In the genomic region with DNA sequence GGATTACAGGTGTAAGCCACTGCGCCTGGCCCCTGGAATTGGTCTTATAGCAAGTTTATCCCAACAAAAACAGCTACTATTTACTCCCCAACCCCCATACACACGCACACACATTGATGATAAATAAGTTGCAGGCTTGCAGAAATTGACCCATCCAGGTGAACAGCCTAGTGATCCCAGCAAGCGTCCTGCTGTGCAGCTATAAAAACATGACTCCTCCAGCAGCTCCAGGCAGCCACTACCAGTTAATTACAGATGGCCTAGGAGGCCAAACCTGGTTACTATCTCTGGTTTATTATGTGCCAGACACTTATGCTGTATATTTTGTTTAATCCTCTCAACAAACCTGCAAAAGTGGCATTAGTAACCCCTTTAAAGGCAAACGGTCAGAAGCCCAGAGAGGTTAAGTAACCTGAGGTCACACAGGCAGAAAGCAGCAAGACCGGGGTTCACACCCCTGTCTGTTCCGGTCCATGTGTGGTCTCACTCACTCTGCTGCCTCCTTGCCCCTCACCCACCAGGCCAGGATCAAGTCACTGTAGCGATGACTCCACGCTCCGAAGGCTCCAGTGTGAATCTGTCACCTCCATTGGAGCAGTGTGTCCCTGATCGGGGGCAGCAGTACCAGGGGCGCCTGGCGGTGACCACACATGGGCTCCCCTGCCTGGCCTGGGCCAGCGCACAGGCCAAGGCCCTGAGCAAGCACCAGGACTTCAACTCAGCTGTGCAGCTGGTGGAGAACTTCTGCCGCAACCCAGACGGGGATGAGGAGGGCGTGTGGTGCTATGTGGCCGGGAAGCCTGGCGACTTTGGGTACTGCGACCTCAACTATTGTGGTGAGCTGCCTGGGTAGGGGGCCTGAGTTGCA, we compare ENCODE assay signal across 1 cellular context.
TF ChIP-seq lines count a peak whose summit lies in the region.

No MANE protein-coding gene starts in this region.

TF ChIP-seq in HepG2, 621 proteins besides CTCF, POLR2A, EP300 and RAD21 (continued from another document and continues in another):
- TF ChIP-seq, protein P1, sequence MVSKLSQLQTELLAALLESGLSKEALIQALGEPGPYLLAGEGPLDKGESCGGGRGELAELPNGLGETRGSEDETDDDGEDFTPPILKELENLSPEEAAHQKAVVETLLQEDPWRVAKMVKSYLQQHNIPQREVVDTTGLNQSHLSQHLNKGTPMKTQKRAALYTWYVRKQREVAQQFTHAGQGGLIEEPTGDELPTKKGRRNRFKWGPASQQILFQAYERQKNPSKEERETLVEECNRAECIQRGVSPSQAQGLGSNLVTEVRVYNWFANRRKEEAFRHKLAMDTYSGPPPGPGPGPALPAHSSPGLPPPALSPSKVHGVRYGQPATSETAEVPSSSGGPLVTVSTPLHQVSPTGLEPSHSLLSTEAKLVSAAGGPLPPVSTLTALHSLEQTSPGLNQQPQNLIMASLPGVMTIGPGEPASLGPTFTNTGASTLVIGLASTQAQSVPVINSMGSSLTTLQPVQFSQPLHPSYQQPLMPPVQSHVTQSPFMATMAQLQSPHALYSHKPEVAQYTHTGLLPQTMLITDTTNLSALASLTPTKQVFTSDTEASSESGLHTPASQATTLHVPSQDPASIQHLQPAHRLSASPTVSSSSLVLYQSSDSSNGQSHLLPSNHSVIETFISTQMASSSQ (IDR thresholded peaks at IDR 0.05; ENCODE audit: low read depth) = no peak
- TF ChIP-seq, protein P1 (CRISPR knock-in tag; IDR thresholded peaks at IDR 0.05; ENCODE audit: borderline replicate concordance) = no peak
- TF ChIP-seq, protein P2, sequence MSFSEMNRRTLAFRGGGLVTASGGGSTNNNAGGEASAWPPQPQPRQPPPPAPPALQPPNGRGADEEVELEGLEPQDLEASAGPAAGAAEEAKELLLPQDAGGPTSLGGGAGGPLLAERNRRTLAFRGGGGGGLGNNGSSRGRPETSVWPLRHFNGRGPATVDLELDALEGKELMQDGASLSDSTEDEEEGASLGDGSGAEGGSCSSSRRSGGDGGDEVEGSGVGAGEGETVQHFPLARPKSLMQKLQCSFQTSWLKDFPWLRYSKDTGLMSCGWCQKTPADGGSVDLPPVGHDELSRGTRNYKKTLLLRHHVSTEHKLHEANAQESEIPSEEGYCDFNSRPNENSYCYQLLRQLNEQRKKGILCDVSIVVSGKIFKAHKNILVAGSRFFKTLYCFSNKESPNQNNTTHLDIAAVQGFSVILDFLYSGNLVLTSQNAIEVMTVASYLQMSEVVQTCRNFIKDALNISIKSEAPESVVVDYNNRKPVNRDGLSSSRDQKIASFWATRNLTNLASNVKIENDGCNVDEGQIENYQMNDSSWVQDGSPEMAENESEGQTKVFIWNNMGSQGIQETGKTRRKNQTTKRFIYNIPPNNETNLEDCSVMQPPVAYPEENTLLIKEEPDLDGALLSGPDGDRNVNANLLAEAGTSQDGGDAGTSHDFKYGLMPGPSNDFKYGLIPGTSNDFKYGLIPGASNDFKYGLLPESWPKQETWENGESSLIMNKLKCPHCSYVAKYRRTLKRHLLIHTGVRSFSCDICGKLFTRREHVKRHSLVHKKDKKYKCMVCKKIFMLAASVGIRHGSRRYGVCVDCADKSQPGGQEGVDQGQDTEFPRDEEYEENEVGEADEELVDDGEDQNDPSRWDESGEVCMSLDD (CRISPR knock-in tag; IDR thresholded peaks at IDR 0.05; ENCODE audit: borderline replicate concordance) = no peak
- TF ChIP-seq, protein P3, sequence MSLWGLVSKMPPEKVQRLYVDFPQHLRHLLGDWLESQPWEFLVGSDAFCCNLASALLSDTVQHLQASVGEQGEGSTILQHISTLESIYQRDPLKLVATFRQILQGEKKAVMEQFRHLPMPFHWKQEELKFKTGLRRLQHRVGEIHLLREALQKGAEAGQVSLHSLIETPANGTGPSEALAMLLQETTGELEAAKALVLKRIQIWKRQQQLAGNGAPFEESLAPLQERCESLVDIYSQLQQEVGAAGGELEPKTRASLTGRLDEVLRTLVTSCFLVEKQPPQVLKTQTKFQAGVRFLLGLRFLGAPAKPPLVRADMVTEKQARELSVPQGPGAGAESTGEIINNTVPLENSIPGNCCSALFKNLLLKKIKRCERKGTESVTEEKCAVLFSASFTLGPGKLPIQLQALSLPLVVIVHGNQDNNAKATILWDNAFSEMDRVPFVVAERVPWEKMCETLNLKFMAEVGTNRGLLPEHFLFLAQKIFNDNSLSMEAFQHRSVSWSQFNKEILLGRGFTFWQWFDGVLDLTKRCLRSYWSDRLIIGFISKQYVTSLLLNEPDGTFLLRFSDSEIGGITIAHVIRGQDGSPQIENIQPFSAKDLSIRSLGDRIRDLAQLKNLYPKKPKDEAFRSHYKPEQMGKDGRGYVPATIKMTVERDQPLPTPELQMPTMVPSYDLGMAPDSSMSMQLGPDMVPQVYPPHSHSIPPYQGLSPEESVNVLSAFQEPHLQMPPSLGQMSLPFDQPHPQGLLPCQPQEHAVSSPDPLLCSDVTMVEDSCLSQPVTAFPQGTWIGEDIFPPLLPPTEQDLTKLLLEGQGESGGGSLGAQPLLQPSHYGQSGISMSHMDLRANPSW (CRISPR knock-in tag; IDR thresholded peaks at IDR 0.05; ENCODE audit: borderline replicate concordance) = no peak
- TF ChIP-seq MTA1 (CRISPR knock-in tag; IDR thresholded peaks at IDR 0.05; ENCODE audit: borderline replicate concordance) (no peak), RBM22 (optimal IDR thresholded peaks at IDR 0.05; ENCODE audit: low read length) (peak; percentile 56), CBFB (CRISPR knock-in tag; IDR thresholded peaks at IDR 0.05) (no peak), HOXA3 (CRISPR knock-in tag; IDR thresholded peaks at IDR 0.05) (no peak), SALL1 (CRISPR knock-in tag; IDR thresholded peaks at IDR 0.05) (peak; percentile 30; the same call in 1 of the 2 replicates), ZNF615 (CRISPR knock-in tag; IDR thresholded peaks at IDR 0.05; ENCODE audit: borderline replicate concordance) (no peak), NONO (IDR thresholded peaks at IDR 0.05) (no peak), NONO (CRISPR knock-in tag; conservative IDR thresholded peaks at IDR 0.05) (peak; percentile 50; the same call in 1 of the 2 replicates), ZSCAN21 (CRISPR knock-in tag; IDR thresholded peaks at IDR 0.05; ENCODE audit: borderline replicate concordance) (no peak), ZBTB1 (CRISPR knock-in tag; IDR thresholded peaks at IDR 0.05; ENCODE audit: borderline replicate concordance) (no peak), HHEX (CRISPR knock-in tag; IDR thresholded peaks at IDR 0.05) (no peak), XBP1 (CRISPR knock-in tag; IDR thresholded peaks at IDR 0.05) (no peak), ZNF652 (CRISPR knock-in tag; IDR thresholded peaks at IDR 0.05; ENCODE audit: borderline replicate concordance, low read depth) (no peak), SP5 (CRISPR knock-in tag; IDR thresholded peaks at IDR 0.05; ENCODE audit: borderline replicate concordance, low read depth) (no peak), GATA4 (IDR thresholded peaks at IDR 0.05; ENCODE audit: borderline replicate concordance, low read depth) (no peak), ZNF180 (CRISPR knock-in tag; IDR thresholded peaks at IDR 0.05; ENCODE audit: borderline replicate concordance, low read depth) (no peak)
- TF ChIP-seq, protein P4, sequence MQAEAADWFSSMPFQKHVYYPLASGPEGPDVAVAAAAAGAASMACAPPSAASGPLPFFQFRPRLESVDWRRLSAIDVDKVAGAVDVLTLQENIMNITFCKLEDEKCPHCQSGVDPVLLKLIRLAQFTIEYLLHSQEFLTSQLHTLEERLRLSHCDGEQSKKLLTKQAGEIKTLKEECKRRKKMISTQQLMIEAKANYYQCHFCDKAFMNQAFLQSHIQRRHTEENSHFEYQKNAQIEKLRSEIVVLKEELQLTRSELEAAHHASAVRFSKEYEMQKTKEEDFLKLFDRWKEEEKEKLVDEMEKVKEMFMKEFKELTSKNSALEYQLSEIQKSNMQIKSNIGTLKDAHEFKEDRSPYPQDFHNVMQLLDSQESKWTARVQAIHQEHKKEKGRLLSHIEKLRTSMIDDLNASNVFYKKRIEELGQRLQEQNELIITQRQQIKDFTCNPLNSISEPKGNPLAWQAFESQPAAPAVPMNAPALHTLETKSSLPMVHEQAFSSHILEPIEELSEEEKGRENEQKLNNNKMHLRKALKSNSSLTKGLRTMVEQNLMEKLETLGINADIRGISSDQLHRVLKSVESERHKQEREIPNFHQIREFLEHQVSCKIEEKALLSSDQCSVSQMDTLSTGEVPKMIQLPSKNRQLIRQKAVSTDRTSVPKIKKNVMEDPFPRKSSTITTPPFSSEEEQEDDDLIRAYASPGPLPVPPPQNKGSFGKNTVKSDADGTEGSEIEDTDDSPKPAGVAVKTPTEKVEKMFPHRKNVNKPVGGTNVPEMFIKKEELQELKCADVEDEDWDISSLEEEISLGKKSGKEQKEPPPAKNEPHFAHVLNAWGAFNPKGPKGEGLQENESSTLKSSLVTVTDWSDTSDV (CRISPR knock-in tag; IDR thresholded peaks at IDR 0.05) = no peak
- TF ChIP-seq, protein P5, sequence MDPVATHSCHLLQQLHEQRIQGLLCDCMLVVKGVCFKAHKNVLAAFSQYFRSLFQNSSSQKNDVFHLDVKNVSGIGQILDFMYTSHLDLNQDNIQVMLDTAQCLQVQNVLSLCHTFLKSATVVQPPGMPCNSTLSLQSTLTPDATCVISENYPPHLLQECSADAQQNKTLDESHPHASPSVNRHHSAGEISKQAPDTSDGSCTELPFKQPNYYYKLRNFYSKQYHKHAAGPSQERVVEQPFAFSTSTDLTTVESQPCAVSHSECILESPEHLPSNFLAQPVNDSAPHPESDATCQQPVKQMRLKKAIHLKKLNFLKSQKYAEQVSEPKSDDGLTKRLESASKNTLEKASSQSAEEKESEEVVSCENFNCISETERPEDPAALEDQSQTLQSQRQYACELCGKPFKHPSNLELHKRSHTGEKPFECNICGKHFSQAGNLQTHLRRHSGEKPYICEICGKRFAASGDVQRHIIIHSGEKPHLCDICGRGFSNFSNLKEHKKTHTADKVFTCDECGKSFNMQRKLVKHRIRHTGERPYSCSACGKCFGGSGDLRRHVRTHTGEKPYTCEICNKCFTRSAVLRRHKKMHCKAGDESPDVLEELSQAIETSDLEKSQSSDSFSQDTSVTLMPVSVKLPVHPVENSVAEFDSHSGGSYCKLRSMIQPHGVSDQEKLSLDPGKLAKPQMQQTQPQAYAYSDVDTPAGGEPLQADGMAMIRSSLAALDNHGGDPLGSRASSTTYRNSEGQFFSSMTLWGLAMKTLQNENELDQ (CRISPR knock-in tag; IDR thresholded peaks at IDR 0.05; ENCODE audit: borderline replicate concordance) = no peak
- TF ChIP-seq, protein P6, sequence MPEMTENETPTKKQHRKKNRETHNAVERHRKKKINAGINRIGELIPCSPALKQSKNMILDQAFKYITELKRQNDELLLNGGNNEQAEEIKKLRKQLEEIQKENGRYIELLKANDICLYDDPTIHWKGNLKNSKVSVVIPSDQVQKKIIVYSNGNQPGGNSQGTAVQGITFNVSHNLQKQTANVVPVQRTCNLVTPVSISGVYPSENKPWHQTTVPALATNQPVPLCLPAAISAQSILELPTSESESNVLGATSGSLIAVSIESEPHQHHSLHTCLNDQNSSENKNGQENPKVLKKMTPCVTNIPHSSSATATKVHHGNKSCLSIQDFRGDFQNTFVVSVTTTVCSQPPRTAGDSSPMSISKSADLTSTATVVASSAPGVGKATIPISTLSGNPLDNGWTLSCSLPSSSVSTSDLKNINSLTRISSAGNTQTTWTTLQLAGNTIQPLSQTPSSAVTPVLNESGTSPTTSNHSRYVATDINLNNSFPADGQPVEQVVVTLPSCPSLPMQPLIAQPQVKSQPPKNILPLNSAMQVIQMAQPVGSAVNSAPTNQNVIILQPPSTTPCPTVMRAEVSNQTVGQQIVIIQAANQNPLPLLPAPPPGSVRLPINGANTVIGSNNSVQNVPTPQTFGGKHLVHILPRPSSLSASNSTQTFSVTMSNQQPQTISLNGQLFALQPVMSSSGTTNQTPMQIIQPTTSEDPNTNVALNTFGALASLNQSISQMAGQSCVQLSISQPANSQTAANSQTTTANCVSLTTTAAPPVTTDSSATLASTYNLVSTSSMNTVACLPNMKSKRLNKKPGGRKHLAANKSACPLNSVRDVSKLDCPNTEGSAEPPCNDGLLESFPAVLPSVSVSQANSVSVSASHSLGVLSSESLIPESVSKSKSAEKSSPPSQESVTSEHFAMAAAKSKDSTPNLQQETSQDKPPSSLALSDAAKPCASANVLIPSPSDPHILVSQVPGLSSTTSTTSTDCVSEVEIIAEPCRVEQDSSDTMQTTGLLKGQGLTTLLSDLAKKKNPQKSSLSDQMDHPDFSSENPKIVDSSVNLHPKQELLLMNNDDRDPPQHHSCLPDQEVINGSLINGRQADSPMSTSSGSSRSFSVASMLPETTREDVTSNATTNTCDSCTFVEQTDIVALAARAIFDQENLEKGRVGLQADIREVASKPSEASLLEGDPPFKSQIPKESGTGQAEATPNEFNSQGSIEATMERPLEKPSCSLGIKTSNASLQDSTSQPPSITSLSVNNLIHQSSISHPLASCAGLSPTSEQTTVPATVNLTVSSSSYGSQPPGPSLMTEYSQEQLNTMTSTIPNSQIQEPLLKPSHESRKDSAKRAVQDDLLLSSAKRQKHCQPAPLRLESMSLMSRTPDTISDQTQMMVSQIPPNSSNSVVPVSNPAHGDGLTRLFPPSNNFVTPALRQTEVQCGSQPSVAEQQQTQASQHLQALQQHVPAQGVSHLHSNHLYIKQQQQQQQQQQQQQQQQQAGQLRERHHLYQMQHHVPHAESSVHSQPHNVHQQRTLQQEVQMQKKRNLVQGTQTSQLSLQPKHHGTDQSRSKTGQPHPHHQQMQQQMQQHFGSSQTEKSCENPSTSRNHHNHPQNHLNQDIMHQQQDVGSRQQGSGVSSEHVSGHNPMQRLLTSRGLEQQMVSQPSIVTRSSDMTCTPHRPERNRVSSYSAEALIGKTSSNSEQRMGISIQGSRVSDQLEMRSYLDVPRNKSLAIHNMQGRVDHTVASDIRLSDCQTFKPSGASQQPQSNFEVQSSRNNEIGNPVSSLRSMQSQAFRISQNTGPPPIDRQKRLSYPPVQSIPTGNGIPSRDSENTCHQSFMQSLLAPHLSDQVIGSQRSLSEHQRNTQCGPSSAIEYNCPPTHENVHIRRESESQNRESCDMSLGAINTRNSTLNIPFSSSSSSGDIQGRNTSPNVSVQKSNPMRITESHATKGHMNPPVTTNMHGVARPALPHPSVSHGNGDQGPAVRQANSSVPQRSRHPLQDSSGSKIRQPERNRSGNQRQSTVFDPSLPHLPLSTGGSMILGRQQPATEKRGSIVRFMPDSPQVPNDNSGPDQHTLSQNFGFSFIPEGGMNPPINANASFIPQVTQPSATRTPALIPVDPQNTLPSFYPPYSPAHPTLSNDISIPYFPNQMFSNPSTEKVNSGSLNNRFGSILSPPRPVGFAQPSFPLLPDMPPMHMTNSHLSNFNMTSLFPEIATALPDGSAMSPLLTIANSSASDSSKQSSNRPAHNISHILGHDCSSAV (CRISPR knock-in tag; IDR thresholded peaks at IDR 0.05; ENCODE audit: borderline replicate concordance) = no peak
